In genomic region chr11:103680861-103681260, GRCh38 we compare ENCODE assay signal across 26 cellular contexts.
"Had no signal": no experiment of that assay in that cellular context is flagged by ENCODE, and none has a peak within 500 bp of the region (broad histone marks: within the 10 kb centered on the region; RNA-seq: fewer than 3 reads in every experiment).

No MANE protein-coding gene starts in this region.

- H3K4me3 Mint-ChIP-seq: effector memory CD8-positive, alpha-beta T cell; memory B cell; mesothelial cell of epicardium; natural killer cell; neural crest cell; stimulated activated memory B cell treated with anti-CD40 and anti-IgM and Interleukin-4, amounts not matched to agents 10 μg/mL and 1 μg/mL and 100 μg/mL, for 72 hours; stimulated activated naive CD8-positive, alpha-beta T cell treated with anti-CD3 and anti-CD28 coated beads, Interleukin-15, Interleukin-2, amounts not matched to agents 100 ng/mL and 50 ng/mL, for 24 hours had no signal

- H3K27ac Mint-ChIP-seq: effector memory CD8-positive, alpha-beta T cell; memory B cell; mesothelial cell of epicardium; natural killer cell; progenitor cell of endocrine pancreas; stimulated activated memory B cell treated with anti-CD40 and anti-IgM and Interleukin-4, amounts not matched to agents 10 μg/mL and 1 μg/mL and 100 μg/mL, for 72 hours; stimulated activated naive CD8-positive, alpha-beta T cell treated with anti-CD3 and anti-CD28 coated beads, Interleukin-15, Interleukin-2, amounts not matched to agents 100 ng/mL and 50 ng/mL, for 24 hours had no signal

- H2AFZ ChIP-seq: hepatocyte had no signal

- H3K79me2 ChIP-seq: hepatocyte had no signal

- ATAC-seq: effector memory CD8-positive, alpha-beta T cell; left cardiac atrium; lower lobe of right lung; natural killer cell; pancreas; sciatic nerve; stimulated activated memory B cell treated with anti-CD40 and anti-IgM and Interleukin-4, amounts not matched to agents 10 μg/mL and 1 μg/mL and 100 μg/mL, for 72 hours; upper lobe of right lung had no signal

- H3K27ac ChIP-seq: esophagus squamous epithelium, left ventricle myocardium inferior, lower lobe of right lung, pancreas, spleen, testis, tibial nerve, upper lobe of right lung had no signal

- H3K4me2 ChIP-seq: hepatocyte had no signal

- H3K9me3 Mint-ChIP-seq: effector memory CD8-positive, alpha-beta T cell; memory B cell; natural killer cell; stimulated activated memory B cell treated with anti-CD40 and anti-IgM and Interleukin-4, amounts not matched to agents 10 μg/mL and 1 μg/mL and 100 μg/mL, for 72 hours; stimulated activated naive CD8-positive, alpha-beta T cell treated with anti-CD3 and anti-CD28 coated beads, Interleukin-15, Interleukin-2, amounts not matched to agents 100 ng/mL and 50 ng/mL, for 24 hours had no signal

- DNase-seq: effector memory CD8-positive, alpha-beta T cell; esophagus squamous epithelium; foreskin melanocyte; head of caudate nucleus; kidney; left cardiac atrium; left ventricle myocardium inferior; lower lobe of right lung; natural killer cell; nucleus accumbens; pancreas; spleen; stimulated activated CD4-positive, alpha-beta T cell treated with anti-CD3 and anti-CD28 coated beads, Interleukin-15, amount 100 ng/mL, for 24 hours; stimulated activated CD4-positive, alpha-beta T cell treated with anti-CD3 and anti-CD28 coated beads, Interleukin-1b, Interleukin-23, amount 100 ng/mL, for 48 hours; stimulated activated CD4-positive, alpha-beta T cell treated with anti-CD3 and anti-CD28 coated beads, Interleukin-4, amount 100 ng/mL, for 24 hours; testis; upper lobe of right lung had no signal

- H3K27me3 ChIP-seq: esophagus squamous epithelium, hepatocyte, pancreas, spleen, testis, tibial nerve, upper lobe of right lung had no signal

- FAIRE-seq: kidney, pancreas had no signal

- H3K36me3 ChIP-seq: esophagus squamous epithelium, left ventricle myocardium inferior, lower lobe of right lung, pancreas, spleen, tibial nerve, upper lobe of right lung had no signal

- H3K27me3 Mint-ChIP-seq: effector memory CD8-positive, alpha-beta T cell; memory B cell; stimulated activated memory B cell treated with anti-CD40 and anti-IgM and Interleukin-4, amounts not matched to agents 10 μg/mL and 1 μg/mL and 100 μg/mL, for 72 hours had no signal

- H3K4me3 ChIP-seq: esophagus squamous epithelium, hepatocyte, left ventricle myocardium inferior, lower lobe of right lung, pancreas, spleen, testis, tibial nerve, upper lobe of right lung had no signal

- H3K36me3 Mint-ChIP-seq: memory B cell; natural killer cell; stimulated activated memory B cell treated with anti-CD40 and anti-IgM and Interleukin-4, amounts not matched to agents 10 μg/mL and 1 μg/mL and 100 μg/mL, for 72 hours had no signal

- H3K9me3 ChIP-seq: esophagus squamous epithelium, lower lobe of right lung, pancreas, spleen, testis, tibial nerve, upper lobe of right lung had no signal
